Comparison of ENCODE assay signal across 8 cellular contexts in genomic region chr14:103520657-103521437, GRCh38.
DNase-seq lines count a peak whose midpoint lies in the region; ATAC-seq and TF ChIP-seq lines count a peak whose summit lies in the region.

No MANE protein-coding gene starts in this region.

- peak overlapping the region; percentile 89 for H3K27ac ChIP-seq in cingulate gyrus (ENCODE audit: low read depth, low read length)

- peak; percentile 46 for ATAC-seq in GM21526 (IDR thresholded peaks at IDR 0.05; ENCODE audit: low FRiP score, unreplicated experiment)
- no peak for ATAC-seq in HG03196 (IDR thresholded peaks at IDR 0.05; ENCODE audit: unreplicated experiment)

- DNase-seq in AG09319 (ENCODE audit: extremely low read depth, low read depth) (no peak), NCI-H2171 (lab: John Stamatoyannopoulos, UW) (peak; percentile 90), left kidney (ENCODE audit: low read depth, low spot score) (peak; percentile 94)
- peak; percentile 61 for DNase-seq in activated CD4-positive, CD25-positive, alpha-beta regulatory T cell treated with anti-CD3 and anti-CD28 coated beads, Interleukin-2, amount 50 U/mL, for 72 hours
- peak; percentile 68 for DNase-seq in stimulated activated CD4-positive, alpha-beta T cell treated with anti-CD3 and anti-CD28 coated beads, Interleukin-4, amount 100 ng/mL, for 1 hour

- peak; percentile 45 for TF ChIP-seq CTCF in AG09319 (IDR thresholded peaks at IDR 0.05; ENCODE audit: low read depth, low read length)
